ENCODE assay signal across 9 cellular contexts in genomic region chr5:173581408-173582197, GRCh38. TPM values are rescaled to one million over a fixed set of nuclear protein-coding genes. Genes with fewer than 3 reads are reported as not detected.
DNase-seq lines count a peak whose midpoint lies in the region; ATAC-seq and TF ChIP-seq lines count a peak whose summit lies in the region.
"Had no signal": no experiment of that assay in that cellular context is flagged by ENCODE, and none has a peak within 500 bp of the region (broad histone marks: within the 10 kb centered on the region; RNA-seq: fewer than 3 reads in every experiment).

No MANE protein-coding gene starts in this region.

- DNase-seq in LoVo (ENCODE audit: low spot score): peak; percentile 12
- DNase-seq in activated CD8-positive, alpha-beta memory T cell treated with anti-CD3 and anti-CD28 coated beads, Interleukin-2, amount 50 U/mL, for 48 hours: peak; percentile 88
- no peak for DNase-seq in foreskin keratinocyte
- DNase-seq in stimulated activated CD4-positive, alpha-beta T cell treated with anti-CD3 and anti-CD28 coated beads, Interleukin-12 subunit alpha, Interleukin-12 subunit beta, amount 100 ng/mL, for 4 hours: peak; percentile 23
- no peak for DNase-seq in G401 (ENCODE audit: low spot score)
- DNase-seq in NCI-H1105 (lab: John Stamatoyannopoulos, UW): no peak
- DNase-seq: activated B cell treated with CpG ODN at 0.5 μM for 24 hours had no signal

- no peaks in the 10 kb centered on the region for H3K4me1 ChIP-seq in foreskin keratinocyte

- H3K27ac ChIP-seq in foreskin keratinocyte: no peak overlapping the region

- in situ Hi-C loops in G401 (cut with HindIII; ENCODE audit: low sequenced_read_pairs): no loop called here

- peak; percentile 68 for ATAC-seq in foreskin keratinocyte
- ATAC-seq in HG03196 (IDR thresholded peaks at IDR 0.05; ENCODE audit: unreplicated experiment): no peak

- peak; percentile 73 for TF ChIP-seq CTCF in GM12874 (IDR thresholded peaks at IDR 0.05; ENCODE audit: insufficient read depth, low read depth, low read length)
- peak; percentile 70 for TF ChIP-seq CTCF in foreskin keratinocyte (conservative IDR thresholded peaks at IDR 0.05)

- no peaks in the 10 kb centered on the region for H3K27me3 ChIP-seq in foreskin keratinocyte

RNA-seq across cellular contexts. Expression of gene BOD1, which starts 34.8 kb away (rescaled TPM):
- total RNA-seq in foreskin keratinocyte: 58.5 and 67.2 TPM in 2 replicates
- 51.8 and 61.2 TPM in 2 replicates for polyA plus RNA-seq in foreskin keratinocyte
- total RNA-seq in G401 (2014; rRNA removed; shearing (Covaris generic)): 85.4 and 98.6 TPM in 2 replicates

Comparison
In these comparisons a context has a peak if more than half of its experiments do, and no peak if none do; other contexts are left out.
1. DNase-seq: peak in LoVo (single experiment), activated CD8-positive, alpha-beta memory T cell treated with anti-CD3 and anti-CD28 coated beads, Interleukin-2, amount 50 U/mL, for 48 hours (single experiment) and stimulated activated CD4-positive, alpha-beta T cell treated with anti-CD3 and anti-CD28 coated beads, Interleukin-12 subunit alpha, Interleukin-12 subunit beta, amount 100 ng/mL, for 4 hours (single experiment); none in foreskin keratinocyte (0 of 2), G401 (single experiment) and NCI-H1105 (single experiment).